8 cellular contexts compared by ENCODE assay signal in genomic region chr7:125892434-125892833, GRCh38.
"Had no signal": no experiment of that assay in that cellular context is flagged by ENCODE, and none has a peak within 500 bp of the region (broad histone marks: within the 10 kb centered on the region; RNA-seq: fewer than 3 reads in every experiment).

No MANE protein-coding gene starts in this region.

- ATAC-seq: HCT116, K562 had no signal

- H3K36me3 ChIP-seq: HAP-1 had no signal

- H3K4me3 ChIP-seq: GM23248, HAP-1, K562 had no signal

- H3K4me1 ChIP-seq: HAP-1 had no signal

- H3K9ac ChIP-seq: GM23248 had no signal

- H3K27ac ChIP-seq: GM23248 had no signal

- DNase-seq: GM23248, GOT3, H7, HFFc6, IMR-90 had no signal

- H3K9me3 ChIP-seq: HAP-1 had no signal

- H2AFZ ChIP-seq: GM23248 had no signal
